13 cellular contexts compared by ENCODE assay signal in the genomic region with DNA sequence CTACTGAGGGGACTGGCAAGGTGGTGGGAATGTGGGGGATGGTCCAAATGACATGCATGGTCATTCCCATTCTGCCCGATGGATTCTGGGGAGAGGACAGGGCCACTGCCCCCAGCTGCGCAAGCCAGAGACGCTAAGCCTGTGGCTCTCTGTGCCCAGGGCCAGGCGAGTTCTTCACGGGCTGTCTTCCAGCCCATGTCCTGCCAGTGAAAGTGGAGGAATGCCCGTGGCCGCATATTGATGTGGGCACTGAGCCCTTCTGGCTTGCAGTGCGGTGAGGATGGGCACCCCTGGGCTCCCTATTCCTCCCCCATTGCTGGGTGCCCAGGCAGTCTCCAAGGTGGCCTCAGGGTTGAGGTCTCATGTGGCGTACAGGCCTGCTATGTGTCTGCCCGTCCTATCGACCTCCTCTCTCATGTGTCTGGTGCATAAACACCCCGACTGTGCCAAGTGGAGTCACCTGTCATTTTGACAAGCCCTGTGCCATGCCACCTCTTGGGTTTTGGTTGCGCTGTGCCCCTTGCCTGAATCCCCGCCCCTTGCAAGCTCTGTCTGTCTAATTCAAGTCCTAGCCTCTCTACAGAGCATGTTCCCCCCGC.
A peak's percentile ranks its signal among the peaks of the same experiment; 100 is the strongest.
DNase-seq lines count a peak whose midpoint lies in the region; ATAC-seq and TF ChIP-seq lines count a peak whose summit lies in the region.
"Had no signal": no experiment of that assay in that cellular context is flagged by ENCODE, and none has a peak within 500 bp of the region (broad histone marks: within the 10 kb centered on the region; RNA-seq: fewer than 3 reads in every experiment).

No MANE protein-coding gene starts in this region.

- peak overlapping the region; percentile 3 for H3K27ac Mint-ChIP-seq in dendritic cell treated with granulocyte-macrophage colony-stimulating factor and Interleukin-4, amounts not matched to agents 40 ng/mL and 50 ng/mL, for 4 days

- in situ Hi-C loops in gastrocnemius medialis (cut with MboI; ENCODE audit: low sequenced_read_pairs in 4 of 4), result loop anchor here in 1 of 4 donors (25.0 kb wide), 1 partner anchor 161 kb away; a partner anchor contains a TSS

- peak; percentile 54 to 62 for ATAC-seq in gastrocnemius medialis
- ATAC-seq in mucosa of descending colon, result no peak

- peaks cover 27% of the 10 kb centered on the region for H3K4me1 Mint-ChIP-seq in dendritic cell treated with granulocyte-macrophage colony-stimulating factor and Interleukin-4, amounts not matched to agents 40 ng/mL and 50 ng/mL, for 4 days (ENCODE audit: low read depth)

- peak; percentile 38 to 65 for TF ChIP-seq POLR2A in gastrocnemius medialis (IDR thresholded peaks at IDR 0.05)

- H3K36me3 ChIP-seq in left ventricle myocardium inferior (no peaks in the 10 kb centered on the region), gastrocnemius medialis (no peaks in the 10 kb centered on the region), mucosa of descending colon (ENCODE audit: low read depth) (no peaks in the 10 kb centered on the region)
- H3K36me3 ChIP-seq: BE2C had no signal

- no peak for DNase-seq in left ventricle myocardium inferior
- no peak for DNase-seq in cardiac septum (ENCODE audit: low spot score)
- DNase-seq in gastrocnemius medialis, result peak; percentile 94 to 97
- no peak for DNase-seq in stimulated activated naive CD4-positive, alpha-beta T cell (lab: John Stamatoyannopoulos, UW)
- no peak for DNase-seq in mucosa of descending colon
- DNase-seq: BE2C; CD4-positive, alpha-beta memory T cell; DMS79; GOT3; H9 had no signal

- no peaks in the 10 kb centered on the region for H3K36me3 Mint-ChIP-seq in dendritic cell treated with granulocyte-macrophage colony-stimulating factor and Interleukin-4, amounts not matched to agents 40 ng/mL and 50 ng/mL, for 4 days (ENCODE audit: low read depth)
- H3K36me3 Mint-ChIP-seq: CD4-positive, alpha-beta memory T cell had no signal

- peaks cover 43% of the 10 kb centered on the region for H3K27me3 Mint-ChIP-seq in dendritic cell treated with granulocyte-macrophage colony-stimulating factor and Interleukin-4, amounts not matched to agents 40 ng/mL and 50 ng/mL, for 4 days

- H3K4me3 Mint-ChIP-seq in dendritic cell treated with granulocyte-macrophage colony-stimulating factor and Interleukin-4, amounts not matched to agents 40 ng/mL and 50 ng/mL, for 4 days, result no peak overlapping the region
- H3K4me3 Mint-ChIP-seq: CD4-positive, alpha-beta memory T cell; H9 had no signal

- H3K4me1 ChIP-seq in left ventricle myocardium inferior (peaks cover 37% of the 10 kb centered on the region), gastrocnemius medialis (peaks cover 47 to 54% of the 10 kb centered on the region in 2 donors), mucosa of descending colon (ENCODE audit: low read depth) (no peaks in the 10 kb centered on the region)
- H3K4me1 ChIP-seq: BE2C had no signal

- H3K9me3 ChIP-seq in left ventricle myocardium inferior (replicated peaks), result peaks cover 3% of the 10 kb centered on the region
- no peaks in the 10 kb centered on the region for H3K9me3 ChIP-seq in gastrocnemius medialis
- H3K9me3 ChIP-seq in mucosa of descending colon, result no peaks in the 10 kb centered on the region
- H3K9me3 ChIP-seq: A549, BE2C had no signal

- H3K9me3 Mint-ChIP-seq in dendritic cell treated with granulocyte-macrophage colony-stimulating factor and Interleukin-4, amounts not matched to agents 40 ng/mL and 50 ng/mL, for 4 days, result no peaks in the 10 kb centered on the region
- H3K9me3 Mint-ChIP-seq: CD4-positive, alpha-beta memory T cell; H9 had no signal

- TF ChIP-seq CTCF in left ventricle myocardium inferior (IDR thresholded peaks at IDR 0.05; ENCODE audit: borderline replicate concordance) (no peak), gastrocnemius medialis (IDR thresholded peaks at IDR 0.05 in 4 of 5, conservative IDR thresholded peaks at IDR 0.05 in 1 of 5) (no peak), mucosa of descending colon (IDR thresholded peaks at IDR 0.05) (no peak)

- intact Hi-C loops in left ventricle myocardium inferior (cut with micrococcal nuclease), result no loop called here
- intact Hi-C loops in cardiac septum (cut with DNase I), result no loop called here
- intact Hi-C loops in dendritic cell treated with granulocyte-macrophage colony-stimulating factor and Interleukin-4, amounts not matched to agents 40 ng/mL and 50 ng/mL, for 4 days (cut with micrococcal nuclease), result no loop called here
- intact Hi-C loops in gastrocnemius medialis (cut with DNase I; ENCODE audit: low total_unique reads), result loop anchor here (1.0 kb wide), 1 partner anchor 13 kb away; no protein-coding TSS in a partner anchor
- intact Hi-C loops in mucosa of descending colon (cut with DNase I, micrococcal nuclease), result no loop called here

- H3K27me3 ChIP-seq in left ventricle myocardium inferior (ENCODE audit: low read depth) (peaks cover 15% of the 10 kb centered on the region), gastrocnemius medialis (no peaks in the 10 kb centered on the region)
- H3K27me3 ChIP-seq: BE2C had no signal

- H3K4me3 ChIP-seq in left ventricle myocardium inferior (no peak overlapping the region), gastrocnemius medialis (no peak overlapping the region), mucosa of descending colon (no peak overlapping the region)
- H3K4me3 ChIP-seq: A549 had no signal

- H3K27ac ChIP-seq in left ventricle myocardium inferior (replicated peaks) (peak overlapping the region; percentile 61), gastrocnemius medialis (peak overlapping the region; percentile 93 to 98 (median 96))
- H3K27ac ChIP-seq: C4-2B had no signal

Comparison
In these comparisons a context has a peak if more than half of its experiments do, and no peak if none do; other contexts are left out.
1. DNase-seq: peak in gastrocnemius medialis (2 of 2); none in left ventricle myocardium inferior (single experiment), cardiac septum (single experiment), stimulated activated naive CD4-positive, alpha-beta T cell (0 of 6) and mucosa of descending colon (0 of 3).